Comparison of ENCODE assay signal across 1 cellular context in the genomic region with DNA sequence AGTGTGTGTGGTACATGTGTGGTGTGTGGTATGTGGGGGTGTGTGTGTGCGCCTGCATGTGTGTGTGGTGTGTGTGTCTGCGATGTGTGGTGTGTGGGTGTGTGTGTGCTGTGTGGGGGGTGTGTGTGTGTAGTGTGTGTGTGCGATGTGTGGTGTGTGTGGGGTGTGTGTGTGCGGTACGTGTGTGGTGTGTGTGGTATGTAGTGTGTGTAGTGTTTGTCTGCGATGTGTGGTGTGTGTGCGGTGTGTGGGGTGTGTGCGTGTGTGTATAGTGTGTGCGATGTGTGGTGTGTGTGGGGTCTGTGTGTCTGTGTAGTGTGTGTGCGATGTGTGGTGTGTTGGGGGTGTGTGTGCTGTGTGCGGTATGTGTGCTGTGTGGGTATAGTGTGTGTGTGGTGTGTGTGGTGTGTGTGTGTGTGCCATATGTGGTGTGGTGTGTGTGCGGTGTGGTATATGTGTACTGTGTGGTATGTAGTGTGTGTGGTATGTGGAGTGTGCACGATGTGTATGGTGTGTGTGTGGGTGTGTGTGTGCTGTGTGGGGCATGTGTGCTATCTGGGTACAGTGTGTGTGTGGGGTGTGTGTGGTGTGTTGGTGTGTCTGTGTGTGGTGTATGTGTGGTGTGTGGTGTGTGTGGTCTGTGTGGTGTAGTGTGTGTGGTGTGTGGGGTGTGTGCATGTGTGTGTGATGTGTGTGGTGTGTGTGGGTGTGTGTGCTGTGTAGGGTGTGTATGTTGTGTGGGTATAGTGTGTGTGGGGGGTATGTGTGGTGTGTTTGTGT.
TF ChIP-seq lines count a peak whose summit lies in the region.

No MANE protein-coding gene starts in this region.

TF ChIP-seq in HEK293, 187 proteins besides CTCF, POLR2A, EP300 and RAD21 (continued from another document):
- TF ChIP-seq, protein P1, sequence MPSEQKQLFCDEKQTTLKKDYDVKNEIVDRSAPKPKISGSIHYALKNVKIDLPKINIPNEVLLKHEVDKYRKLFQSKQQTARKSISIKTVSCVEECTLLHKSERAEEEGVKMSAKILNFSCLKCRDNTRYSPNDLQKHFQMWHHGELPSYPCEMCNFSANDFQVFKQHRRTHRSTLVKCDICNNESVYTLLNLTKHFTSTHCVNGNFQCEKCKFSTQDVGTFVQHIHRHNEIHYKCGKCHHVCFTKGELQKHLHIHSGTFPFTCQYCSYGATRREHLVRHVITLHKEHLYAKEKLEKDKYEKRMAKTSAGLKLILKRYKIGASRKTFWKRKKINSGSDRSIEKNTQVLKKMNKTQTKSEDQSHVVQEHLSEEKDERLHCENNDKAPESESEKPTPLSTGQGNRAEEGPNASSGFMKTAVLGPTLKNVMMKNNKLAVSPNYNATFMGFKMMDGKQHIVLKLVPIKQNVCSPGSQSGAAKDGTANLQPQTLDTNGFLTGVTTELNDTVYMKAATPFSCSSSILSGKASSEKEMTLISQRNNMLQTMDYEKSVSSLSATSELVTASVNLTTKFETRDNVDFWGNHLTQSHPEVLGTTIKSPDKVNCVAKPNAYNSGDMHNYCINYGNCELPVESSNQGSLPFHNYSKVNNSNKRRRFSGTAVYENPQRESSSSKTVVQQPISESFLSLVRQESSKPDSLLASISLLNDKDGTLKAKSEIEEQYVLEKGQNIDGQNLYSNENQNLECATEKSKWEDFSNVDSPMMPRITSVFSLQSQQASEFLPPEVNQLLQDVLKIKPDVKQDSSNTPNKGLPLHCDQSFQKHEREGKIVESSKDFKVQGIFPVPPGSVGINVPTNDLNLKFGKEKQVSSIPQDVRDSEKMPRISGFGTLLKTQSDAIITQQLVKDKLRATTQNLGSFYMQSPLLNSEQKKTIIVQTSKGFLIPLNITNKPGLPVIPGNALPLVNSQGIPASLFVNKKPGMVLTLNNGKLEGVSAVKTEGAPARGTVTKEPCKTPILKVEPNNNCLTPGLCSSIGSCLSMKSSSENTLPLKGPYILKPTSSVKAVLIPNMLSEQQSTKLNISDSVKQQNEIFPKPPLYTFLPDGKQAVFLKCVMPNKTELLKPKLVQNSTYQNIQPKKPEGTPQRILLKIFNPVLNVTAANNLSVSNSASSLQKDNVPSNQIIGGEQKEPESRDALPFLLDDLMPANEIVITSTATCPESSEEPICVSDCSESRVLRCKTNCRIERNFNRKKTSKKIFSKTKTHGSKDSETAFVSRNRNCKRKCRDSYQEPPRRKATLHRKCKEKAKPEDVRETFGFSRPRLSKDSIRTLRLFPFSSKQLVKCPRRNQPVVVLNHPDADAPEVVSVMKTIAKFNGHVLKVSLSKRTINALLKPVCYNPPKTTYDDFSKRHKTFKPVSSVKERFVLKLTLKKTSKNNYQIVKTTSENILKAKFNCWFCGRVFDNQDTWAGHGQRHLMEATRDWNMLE (tag by site-specific recombination; conservative IDR thresholded peaks at IDR 0.05; ENCODE audit: low read depth): no peak
- TF ChIP-seq HOXC10 (CRISPR knock-in tag; IDR thresholded peaks at IDR 0.05): no peak
- TF ChIP-seq, protein P2, sequence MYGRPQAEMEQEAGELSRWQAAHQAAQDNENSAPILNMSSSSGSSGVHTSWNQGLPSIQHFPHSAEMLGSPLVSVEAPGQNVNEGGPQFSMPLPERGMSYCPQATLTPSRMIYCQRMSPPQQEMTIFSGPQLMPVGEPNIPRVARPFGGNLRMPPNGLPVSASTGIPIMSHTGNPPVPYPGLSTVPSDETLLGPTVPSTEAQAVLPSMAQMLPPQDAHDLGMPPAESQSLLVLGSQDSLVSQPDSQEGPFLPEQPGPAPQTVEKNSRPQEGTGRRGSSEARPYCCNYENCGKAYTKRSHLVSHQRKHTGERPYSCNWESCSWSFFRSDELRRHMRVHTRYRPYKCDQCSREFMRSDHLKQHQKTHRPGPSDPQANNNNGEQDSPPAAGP (tag by site-specific recombination; IDR thresholded peaks at IDR 0.05): no peak
- no peak for TF ChIP-seq ZNF596 (tag by site-specific recombination; IDR thresholded peaks at IDR 0.05)
- no peak for TF ChIP-seq TCF7L2 (IDR thresholded peaks at IDR 0.05; ENCODE audit: borderline replicate concordance, low read depth, low read length)
- peak; percentile 62 for TF ChIP-seq EGR2 (tag by site-specific recombination; IDR thresholded peaks at IDR 0.05; ENCODE audit: low read depth)
- TF ChIP-seq ZNF157 (tag by site-specific recombination; IDR thresholded peaks at IDR 0.05): peak; percentile 52; the same call in 1 of the 2 replicates
- 0 out of 2 replicates have a peak, but pooled peaks have one; percentile 4 for TF ChIP-seq ZNF2 (tag by site-specific recombination; IDR thresholded peaks at IDR 0.05)
- TF ChIP-seq ZFP41 (tag by site-specific recombination; IDR thresholded peaks at IDR 0.05; ENCODE audit: borderline replicate concordance): no peak
- 0 out of 2 replicates have a peak, but pooled peaks have one; percentile 33 for TF ChIP-seq ZNF169 (tag by site-specific recombination; IDR thresholded peaks at IDR 0.05)
- no peak for TF ChIP-seq ZFP3 (tag by site-specific recombination; IDR thresholded peaks at IDR 0.05; ENCODE audit: low read depth)
- peak; percentile 46 for TF ChIP-seq ZNF239 (tag by site-specific recombination; IDR thresholded peaks at IDR 0.05)
- TF ChIP-seq, protein P3, sequence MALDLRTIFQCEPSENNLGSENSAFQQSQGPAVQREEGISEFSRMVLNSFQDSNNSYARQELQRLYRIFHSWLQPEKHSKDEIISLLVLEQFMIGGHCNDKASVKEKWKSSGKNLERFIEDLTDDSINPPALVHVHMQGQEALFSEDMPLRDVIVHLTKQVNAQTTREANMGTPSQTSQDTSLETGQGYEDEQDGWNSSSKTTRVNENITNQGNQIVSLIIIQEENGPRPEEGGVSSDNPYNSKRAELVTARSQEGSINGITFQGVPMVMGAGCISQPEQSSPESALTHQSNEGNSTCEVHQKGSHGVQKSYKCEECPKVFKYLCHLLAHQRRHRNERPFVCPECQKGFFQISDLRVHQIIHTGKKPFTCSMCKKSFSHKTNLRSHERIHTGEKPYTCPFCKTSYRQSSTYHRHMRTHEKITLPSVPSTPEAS (tag by site-specific recombination; IDR thresholded peaks at IDR 0.05): peak; percentile 51; the same call in 1 of the 2 replicates
- TF ChIP-seq, protein P4, sequence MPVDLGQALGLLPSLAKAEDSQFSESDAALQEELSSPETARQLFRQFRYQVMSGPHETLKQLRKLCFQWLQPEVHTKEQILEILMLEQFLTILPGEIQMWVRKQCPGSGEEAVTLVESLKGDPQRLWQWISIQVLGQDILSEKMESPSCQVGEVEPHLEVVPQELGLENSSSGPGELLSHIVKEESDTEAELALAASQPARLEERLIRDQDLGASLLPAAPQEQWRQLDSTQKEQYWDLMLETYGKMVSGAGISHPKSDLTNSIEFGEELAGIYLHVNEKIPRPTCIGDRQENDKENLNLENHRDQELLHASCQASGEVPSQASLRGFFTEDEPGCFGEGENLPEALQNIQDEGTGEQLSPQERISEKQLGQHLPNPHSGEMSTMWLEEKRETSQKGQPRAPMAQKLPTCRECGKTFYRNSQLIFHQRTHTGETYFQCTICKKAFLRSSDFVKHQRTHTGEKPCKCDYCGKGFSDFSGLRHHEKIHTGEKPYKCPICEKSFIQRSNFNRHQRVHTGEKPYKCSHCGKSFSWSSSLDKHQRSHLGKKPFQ (tag by site-specific recombination; IDR thresholded peaks at IDR 0.05): no peak
- no peak for TF ChIP-seq ZNF19 (tag by site-specific recombination; IDR thresholded peaks at IDR 0.05; ENCODE audit: low read depth)
- 0 out of 2 replicates have a peak, but pooled peaks have one; percentile 4 for TF ChIP-seq ZNF785 (tag by site-specific recombination; IDR thresholded peaks at IDR 0.05)
- 0 out of 2 replicates have a peak, but pooled peaks have one; percentile 65 for TF ChIP-seq ZNF311 (tag by site-specific recombination; IDR thresholded peaks at IDR 0.05; ENCODE audit: borderline replicate concordance)
- TF ChIP-seq ZNF621 (tag by site-specific recombination; IDR thresholded peaks at IDR 0.05): peak; percentile 49; the same call in 1 of the 2 replicates
- no peak for TF ChIP-seq ZNF629 (tag by site-specific recombination; IDR thresholded peaks at IDR 0.05)
- no peak for TF ChIP-seq ZBTB8A (tag by site-specific recombination; IDR thresholded peaks at IDR 0.05)
